ENCODE assay signal across 11 cellular contexts in the genomic region with DNA sequence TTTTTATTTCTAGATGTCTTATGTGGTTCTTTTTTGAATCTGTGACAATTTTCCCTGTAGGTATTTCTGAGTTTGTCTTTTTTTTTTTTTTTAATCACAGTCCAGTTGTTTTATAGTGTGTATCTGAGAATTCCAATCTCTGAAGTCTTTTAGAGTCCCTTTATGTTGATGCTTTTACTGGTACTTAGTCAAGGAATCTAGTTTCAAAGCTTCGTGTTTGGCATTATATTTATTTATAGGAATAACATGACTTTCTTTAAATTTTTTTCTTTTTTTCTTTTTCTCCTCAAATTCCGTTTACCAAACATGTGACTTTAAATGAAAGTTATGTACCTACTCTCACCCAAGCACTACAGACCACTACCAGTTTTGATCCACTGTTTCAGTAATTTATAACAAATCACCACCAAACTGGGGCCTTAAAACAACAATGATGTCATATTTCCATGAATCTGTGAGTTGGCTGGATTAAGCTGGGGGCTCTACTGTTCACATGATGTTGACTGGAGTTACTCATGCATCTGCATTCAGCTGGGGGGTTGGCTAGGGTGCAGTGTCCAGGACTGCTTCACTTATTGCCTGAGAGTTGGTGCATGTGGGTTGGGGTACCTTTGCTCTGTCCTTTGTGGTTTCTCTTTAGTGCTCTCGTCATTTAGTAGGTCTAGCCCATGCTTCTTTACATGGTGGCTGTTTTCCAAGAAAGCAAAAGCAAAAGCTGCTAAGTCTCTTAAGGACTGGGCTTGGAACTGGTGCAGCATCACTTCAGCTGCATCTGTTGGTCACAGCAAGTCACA. TPM values are rescaled to one million over a fixed set of nuclear protein-coding genes. Genes with fewer than 3 reads are reported as not detected.
DNase-seq lines count a peak whose midpoint lies in the region; ATAC-seq, FAIRE-seq and TF ChIP-seq lines count a peak whose summit lies in the region.
"Had no signal": no experiment of that assay in that cellular context is flagged by ENCODE, and none has a peak within 500 bp of the region (broad histone marks: within the 10 kb centered on the region; RNA-seq: fewer than 3 reads in every experiment).

No MANE protein-coding gene starts in this region.

- POLR2A ChIA-PET in A549 (lab: Yijun Ruan, JAX), result no interaction called here

- TF ChIP-seq POLR2A in A549 (IDR thresholded peaks at IDR 0.05; ENCODE audit: low read length) (no peak), H54 (IDR thresholded peaks at IDR 0.05; ENCODE audit: low read depth, low read length) (no peak), esophagus muscularis mucosa (IDR thresholded peaks at IDR 0.05; ENCODE audit: low read depth) (no peak)

- peak overlapping the region; percentile 74 for H3K4me2 ChIP-seq in A549

- no peak overlapping the region for H3K4me3 Mint-ChIP-seq in natural killer cell

- DNase-seq in A549 (ENCODE audit: low read depth in 1 of 2, low spot score in 1 of 2), result peak in 1 of 2 experiments; percentile 24
- no peak for DNase-seq in H54 (ENCODE audit: insufficient read length, low spot score)
- DNase-seq in amniotic epithelial cell (ENCODE audit: low read depth), result peak; percentile 76
- peak; percentile 76 for DNase-seq in kidney glomerular epithelial cell (lab: John Stamatoyannopoulos, UW)
- no peak for DNase-seq in esophagus muscularis mucosa (ENCODE audit: extremely low spot score)
- no peak for DNase-seq in natural killer cell
- DNase-seq: body of pancreas had no signal

- intact Hi-C loops in esophagus muscularis mucosa (cut with DNase I), result no loop called here
- intact Hi-C loops in natural killer cell (cut with micrococcal nuclease), result no loop called here

- H3K27ac Mint-ChIP-seq in natural killer cell, result no peak overlapping the region

- FAIRE-seq in A549 (lab: Jason Lieb, UNC) (no peak), H54 (lab: Jason Lieb, UNC) (peak; percentile 93)

- no peaks in the 10 kb centered on the region for H3K36me3 Mint-ChIP-seq in natural killer cell

- no peaks in the 10 kb centered on the region for H3K27me3 Mint-ChIP-seq in natural killer cell (ENCODE audit: low read depth in 2 of 2)

- H3K9me3 Mint-ChIP-seq in natural killer cell, result no peaks in the 10 kb centered on the region

- peaks cover 45% of the 10 kb centered on the region for H3K4me1 ChIP-seq in A549
- peaks cover 0 to 10% (median 0%) of the 10 kb centered on the region in 4 donors for H3K4me1 ChIP-seq in esophagus muscularis mucosa
- H3K4me1 ChIP-seq: body of pancreas, parathyroid adenoma had no signal

- peaks cover 0 to 4% (median 0%) of the 10 kb centered on the region in 4 donors for H3K36me3 ChIP-seq in esophagus muscularis mucosa

- no peak for TF ChIP-seq RAD21 in A549 (conservative IDR thresholded peaks at IDR 0.05 in 1 of 2, IDR thresholded peaks at IDR 0.05 in 1 of 2)

- no peaks in the 10 kb centered on the region for H3K27me3 ChIP-seq in esophagus muscularis mucosa
- H3K27me3 ChIP-seq: body of pancreas had no signal

- CTCF ChIA-PET in A549 (lab: Yijun Ruan, JAX), result no interaction called here

- ATAC-seq in A549 (peak; percentile 47 to 80; a peak in 4 of 6 replicates), HG02623 (IDR thresholded peaks at IDR 0.05; ENCODE audit: unreplicated experiment) (no peak), natural killer cell (no peak), HG03097 (IDR thresholded peaks at IDR 0.05; ENCODE audit: low FRiP score, unreplicated experiment) (no peak)

- WGBS in A549 (ENCODE audit: missing lambda C conversion rate), result 59% methylated on average over 3 of the region's 3 CpGs
- WGBS in esophagus muscularis mucosa, result 77% methylated on average over 2 of the region's 3 CpGs

- H3K4me3 ChIP-seq in A549 (no peak overlapping the region), esophagus muscularis mucosa (no peak overlapping the region)
- H3K4me3 ChIP-seq: body of pancreas had no signal

- TF ChIP-seq EP300 in A549 (IDR thresholded peaks at IDR 0.05) (no peak), esophagus muscularis mucosa (IDR thresholded peaks at IDR 0.05) (no peak)

- TF ChIP-seq CTCF in A549 (IDR thresholded peaks at IDR 0.05) (no peak), esophagus muscularis mucosa (IDR thresholded peaks at IDR 0.05) (no peak), natural killer cell (IDR thresholded peaks at IDR 0.05) (no peak)

- no peaks in the 10 kb centered on the region for H3K9me3 ChIP-seq in A549
- no peaks in the 10 kb centered on the region for H3K9me3 ChIP-seq in esophagus muscularis mucosa
- H3K9me3 ChIP-seq: body of pancreas had no signal

- H3K4me1 Mint-ChIP-seq in natural killer cell, result peaks cover 35 to 38% of the 10 kb centered on the region in 2 donors

- H3K27ac ChIP-seq in A549, result peak overlapping the region; percentile 31 to 69; a peak in 4 of 6 replicates
- H3K27ac ChIP-seq in esophagus muscularis mucosa (replicated peaks in 1 of 4), result no peak overlapping the region
- H3K27ac ChIP-seq: body of pancreas, parathyroid adenoma, VCaP had no signal

TF ChIP-seq in A549, 52 proteins besides CTCF, POLR2A, EP300 and RAD21 (continues in another document):
- TF ChIP-seq FOXS1 (CRISPR knock-in tag; IDR thresholded peaks at IDR 0.05), result no peak
- TF ChIP-seq, protein P1, sequence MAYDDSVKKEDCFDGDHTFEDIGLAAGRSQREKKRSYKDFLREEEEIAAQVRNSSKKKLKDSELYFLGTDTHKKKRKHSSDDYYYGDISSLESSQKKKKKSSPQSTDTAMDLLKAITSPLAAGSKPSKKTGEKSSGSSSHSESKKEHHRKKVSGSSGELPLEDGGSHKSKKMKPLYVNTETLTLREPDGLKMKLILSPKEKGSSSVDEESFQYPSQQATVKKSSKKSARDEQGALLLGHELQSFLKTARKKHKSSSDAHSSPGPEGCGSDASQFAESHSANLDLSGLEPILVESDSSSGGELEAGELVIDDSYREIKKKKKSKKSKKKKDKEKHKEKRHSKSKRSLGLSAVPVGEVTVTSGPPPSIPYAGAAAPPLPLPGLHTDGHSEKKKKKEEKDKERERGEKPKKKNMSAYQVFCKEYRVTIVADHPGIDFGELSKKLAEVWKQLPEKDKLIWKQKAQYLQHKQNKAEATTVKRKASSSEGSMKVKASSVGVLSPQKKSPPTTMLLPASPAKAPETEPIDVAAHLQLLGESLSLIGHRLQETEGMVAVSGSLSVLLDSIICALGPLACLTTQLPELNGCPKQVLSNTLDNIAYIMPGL (CRISPR knock-in tag; IDR thresholded peaks at IDR 0.05; ENCODE audit: borderline replicate concordance), result no peak
- TF ChIP-seq, protein P2, sequence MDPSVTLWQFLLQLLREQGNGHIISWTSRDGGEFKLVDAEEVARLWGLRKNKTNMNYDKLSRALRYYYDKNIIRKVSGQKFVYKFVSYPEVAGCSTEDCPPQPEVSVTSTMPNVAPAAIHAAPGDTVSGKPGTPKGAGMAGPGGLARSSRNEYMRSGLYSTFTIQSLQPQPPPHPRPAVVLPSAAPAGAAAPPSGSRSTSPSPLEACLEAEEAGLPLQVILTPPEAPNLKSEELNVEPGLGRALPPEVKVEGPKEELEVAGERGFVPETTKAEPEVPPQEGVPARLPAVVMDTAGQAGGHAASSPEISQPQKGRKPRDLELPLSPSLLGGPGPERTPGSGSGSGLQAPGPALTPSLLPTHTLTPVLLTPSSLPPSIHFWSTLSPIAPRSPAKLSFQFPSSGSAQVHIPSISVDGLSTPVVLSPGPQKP (IDR thresholded peaks at IDR 0.05; ENCODE audit: low read depth, low read length), result no peak
- no peak for TF ChIP-seq MAZ (IDR thresholded peaks at IDR 0.05; ENCODE audit: borderline replicate concordance, low read depth, low read length)
- TF ChIP-seq, protein P3, sequence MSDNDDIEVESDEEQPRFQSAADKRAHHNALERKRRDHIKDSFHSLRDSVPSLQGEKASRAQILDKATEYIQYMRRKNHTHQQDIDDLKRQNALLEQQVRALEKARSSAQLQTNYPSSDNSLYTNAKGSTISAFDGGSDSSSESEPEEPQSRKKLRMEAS (IDR thresholded peaks at IDR 0.05), result no peak
- TF ChIP-seq, protein P4, sequence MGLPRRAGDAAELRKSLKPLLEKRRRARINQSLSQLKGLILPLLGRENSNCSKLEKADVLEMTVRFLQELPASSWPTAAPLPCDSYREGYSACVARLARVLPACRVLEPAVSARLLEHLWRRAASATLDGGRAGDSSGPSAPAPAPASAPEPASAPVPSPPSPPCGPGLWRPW (IDR thresholded peaks at IDR 0.05), result no peak
- TF ChIP-seq RNF2 (IDR thresholded peaks at IDR 0.05; ENCODE audit: borderline replicate concordance, low read depth), result no peak
- TF ChIP-seq KDM5A (IDR thresholded peaks at IDR 0.05), result no peak
- no peak for TF ChIP-seq KDM1A (IDR thresholded peaks at IDR 0.05; ENCODE audit: low read depth)
- TF ChIP-seq, protein P5, sequence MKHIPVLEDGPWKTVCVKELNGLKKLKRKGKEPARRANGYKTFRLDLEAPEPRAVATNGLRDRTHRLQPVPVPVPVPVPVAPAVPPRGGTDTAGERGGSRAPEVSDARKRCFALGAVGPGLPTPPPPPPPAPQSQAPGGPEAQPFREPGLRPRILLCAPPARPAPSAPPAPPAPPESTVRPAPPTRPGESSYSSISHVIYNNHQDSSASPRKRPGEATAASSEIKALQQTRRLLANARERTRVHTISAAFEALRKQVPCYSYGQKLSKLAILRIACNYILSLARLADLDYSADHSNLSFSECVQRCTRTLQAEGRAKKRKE (CRISPR knock-in tag; IDR thresholded peaks at IDR 0.05; ENCODE audit: low read depth), result no peak
- TF ChIP-seq HOXA7 (CRISPR knock-in tag; IDR thresholded peaks at IDR 0.05), result no peak
- no peak for TF ChIP-seq MYC (IDR thresholded peaks at IDR 0.05; ENCODE audit: borderline replicate concordance, low read length)

RNA-seq across cellular contexts. Expression of a gene that starts 22.3 kb away (rescaled TPM):
- not detected in 2 replicates for polyA plus RNA-seq in A549 (2011; rRNA removed)
- not detected in 2 replicates for polyA plus RNA-seq in A549 (2012; cell fraction: cytosol; rRNA removed)
- polyA plus RNA-seq in A549 (2012; cell fraction: nucleus; rRNA removed), result not detected in 2 replicates
- not detected in 3 replicates for polyA plus RNA-seq in A549 (2017; fragmentation: RNase III; extraction: RNeasy Plus Mini Kit Qiagen cat#74134 plus additional on column Dnase treatment)
- polyA minus RNA-seq in A549 (2011; rRNA and poly(A)+ RNA removed), result not detected in 2 replicates
- total RNA-seq in esophagus muscularis mucosa, result not detected
- total RNA-seq in natural killer cell, result not detected
- total RNA-seq: body of pancreas had no signal

RNA-seq across cellular contexts. Expression of a gene that starts 58.2 kb away (rescaled TPM):
- polyA plus RNA-seq in A549 (2011; rRNA removed) (17.7 and 30.0 TPM in 2 replicates), A549 (2017; fragmentation: RNase III; extraction: RNeasy Plus Mini Kit Qiagen cat#74134 plus additional on column Dnase treatment) (19.3 to 24.5 TPM (median 21.0 TPM) in 3 replicates)
- polyA plus RNA-seq in A549 (2012; cell fraction: cytosol; rRNA removed), result 8.1 and 8.9 TPM in 2 replicates
- 3.6 and 3.9 TPM in 2 replicates for polyA plus RNA-seq in A549 (2012; cell fraction: nucleus; rRNA removed)
- polyA minus RNA-seq in A549 (2011; rRNA and poly(A)+ RNA removed), result 2.8 and 3.7 TPM in 2 replicates
- total RNA-seq in esophagus muscularis mucosa (10 to 100 TPM; 12.9 to 15.1 (median 14.6) TPM), natural killer cell (10 to 100 TPM; 13.6 to 16.4 (median 15.7) TPM)

Comparison
In these comparisons a context has a peak if more than half of its experiments do, and no peak if none do; other contexts are left out.
1. ATAC-seq: peak in A549 (2 of 2); none in HG02623 (single experiment), natural killer cell (0 of 3) and HG03097 (single experiment).
2. DNase-seq: peak in amniotic epithelial cell (single experiment) and kidney glomerular epithelial cell (single experiment); none in H54 (single experiment), esophagus muscularis mucosa (single experiment) and natural killer cell (single experiment).
3. H3K27ac ChIP-seq: peak in A549 (2 of 2); none in esophagus muscularis mucosa (0 of 4).